Comparison of ENCODE assay signal across 12 cellular contexts in the genomic region with DNA sequence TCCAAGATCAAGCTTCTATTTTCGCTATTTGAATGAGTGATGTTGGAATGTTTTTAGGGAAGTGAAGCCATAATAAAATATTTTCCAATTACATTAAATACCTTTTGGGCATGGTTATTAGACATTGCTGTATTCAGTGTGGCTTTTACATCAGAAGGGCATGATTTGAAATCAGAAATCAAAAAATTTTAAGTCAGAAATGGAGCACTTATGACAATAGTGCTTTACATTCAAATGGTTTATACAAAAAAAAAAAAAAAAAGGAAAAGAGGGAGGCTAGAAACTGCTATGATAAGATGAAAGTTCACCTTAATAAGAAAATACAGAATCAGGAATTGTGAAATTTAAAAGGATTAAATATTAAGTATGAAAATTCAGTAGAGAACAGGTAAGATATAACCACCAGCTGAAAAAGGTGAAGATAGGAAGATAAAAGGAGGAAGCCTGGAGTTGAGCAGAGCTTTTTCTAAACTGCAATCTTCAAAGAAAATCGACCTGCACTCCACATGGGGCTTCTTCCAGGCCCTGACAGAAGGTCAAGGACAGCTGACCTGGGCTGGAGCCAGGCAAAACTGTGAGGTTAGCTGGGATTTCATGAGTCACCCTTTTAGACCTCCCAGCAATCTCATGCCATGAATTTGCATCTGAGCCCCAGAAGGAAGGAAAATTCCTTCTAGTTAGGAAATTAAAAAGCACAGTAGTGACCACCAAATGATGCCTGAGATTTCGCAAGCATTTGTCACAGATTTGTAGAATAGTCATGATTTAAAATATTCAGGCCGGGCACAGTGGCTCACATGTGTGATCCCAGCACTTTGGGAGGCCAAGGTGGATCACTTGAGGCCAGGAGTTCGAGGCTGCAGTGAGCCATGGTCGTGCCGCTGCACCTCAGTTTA. TPM values are rescaled to one million over a fixed set of nuclear protein-coding genes. Genes with fewer than 3 reads are reported as not detected.
DNase-seq lines count a peak whose midpoint lies in the region; ATAC-seq and TF ChIP-seq lines count a peak whose summit lies in the region.
"Had no signal": no experiment of that assay in that cellular context is flagged by ENCODE, and none has a peak within 500 bp of the region (broad histone marks: within the 10 kb centered on the region; RNA-seq: fewer than 3 reads in every experiment).

No MANE protein-coding gene starts in this region.

- ATAC-seq in Right ventricle myocardium superior (ENCODE audit: poor library complexity) (peak; percentile 61), HG03457 (IDR thresholded peaks at IDR 0.05; ENCODE audit: unreplicated experiment) (no peak), left colon (no peak)

- peaks cover 0 to 30% of the 10 kb centered on the region in 2 donors for H3K4me1 ChIP-seq in right atrium auricular region
- H3K4me1 ChIP-seq: parathyroid adenoma had no signal

- peak overlapping the region in 1 of 2 donors; percentile 50 for H3K27ac ChIP-seq in right atrium auricular region
- H3K27ac ChIP-seq: parathyroid adenoma had no signal

- peaks cover 0 to 7% of the 10 kb centered on the region in 2 donors for H3K9me3 ChIP-seq in right atrium auricular region

- H3K9me3 Mint-ChIP-seq in osteocyte (ENCODE audit: unreplicated experiment): peaks cover 7% of the 10 kb centered on the region

- peaks cover 4% of the 10 kb centered on the region for H3K27me3 Mint-ChIP-seq in osteocyte (ENCODE audit: unreplicated experiment)

- TF ChIP-seq CTCF in right atrium auricular region (IDR thresholded peaks at IDR 0.05): no peak
- no peak for TF ChIP-seq CTCF in osteocyte (IDR thresholded peaks at IDR 0.05)

- no peak overlapping the region for H3K27ac Mint-ChIP-seq in osteocyte (ENCODE audit: unreplicated experiment)
- H3K27ac Mint-ChIP-seq: type B pancreatic cell had no signal

- H3K36me3 Mint-ChIP-seq in osteocyte (ENCODE audit: unreplicated experiment): peaks cover 2% of the 10 kb centered on the region
- H3K36me3 Mint-ChIP-seq: type B pancreatic cell had no signal

- H3K27me3 ChIP-seq in right atrium auricular region: no peaks in the 10 kb centered on the region

- no peaks in the 10 kb centered on the region for H3K36me3 ChIP-seq in right atrium auricular region

- no peak overlapping the region for H3K4me3 ChIP-seq in right atrium auricular region

- peaks cover 10% of the 10 kb centered on the region for H3K4me1 Mint-ChIP-seq in osteocyte (ENCODE audit: unreplicated experiment)

- H3K4me3 Mint-ChIP-seq in osteocyte (ENCODE audit: unreplicated experiment): no peak overlapping the region
- H3K4me3 Mint-ChIP-seq: type B pancreatic cell had no signal

- DNase-seq in Right ventricle myocardium superior: peak; percentile 59
- DNase-seq in right atrium auricular region (ENCODE audit: low spot score): no peak
- peak; percentile 54 for DNase-seq in cerebellar cortex (ENCODE audit: low spot score)
- DNase-seq in kidney glomerular epithelial cell (lab: John Stamatoyannopoulos, UW): peak; percentile 6
- no peak for DNase-seq in stimulated activated naive CD4-positive, alpha-beta T cell treated with Interleukin-2 at 50 U/mL for 16 hours (lab: John Stamatoyannopoulos, UW)
- no peak for DNase-seq in left colon
- DNase-seq in osteocyte (ENCODE audit: extremely low spot score, unreplicated experiment): no peak
- DNase-seq: cerebellar nuclear complex, NCI-H1092 had no signal

- intact Hi-C loops in Right ventricle myocardium superior (cut with DNase I): no loop called here
- intact Hi-C loops in left colon (cut with DNase I, micrococcal nuclease): no loop called here

RNA-seq across cellular contexts. Expression of gene BMP4, which starts 23.4 kb away (rescaled TPM):
- total RNA-seq in Right ventricle myocardium superior (8.8 TPM), right atrium auricular region (10 to 100 TPM in 1 of 2 donors, 1 to 10 TPM in 1; 7.8 to 17.9 TPM), left colon (10 to 100 TPM in 1 of 2 donors, 1 to 10 TPM in 1; 6.4 to 17.3 TPM), osteocyte (6.9 and 7.3 TPM in 2 replicates)

Comparison
In these comparisons a context has a peak if more than half of its experiments do, and no peak if none do; other contexts are left out.
1. DNase-seq: peak in Right ventricle myocardium superior (single experiment), cerebellar cortex (single experiment) and kidney glomerular epithelial cell (single experiment); none in right atrium auricular region (single experiment), stimulated activated naive CD4-positive, alpha-beta T cell treated with Interleukin-2 at 50 U/mL for 16 hours (single experiment), left colon (0 of 2) and osteocyte (single experiment).